ENCODE assay signal across 20 cellular contexts in the genomic region with DNA sequence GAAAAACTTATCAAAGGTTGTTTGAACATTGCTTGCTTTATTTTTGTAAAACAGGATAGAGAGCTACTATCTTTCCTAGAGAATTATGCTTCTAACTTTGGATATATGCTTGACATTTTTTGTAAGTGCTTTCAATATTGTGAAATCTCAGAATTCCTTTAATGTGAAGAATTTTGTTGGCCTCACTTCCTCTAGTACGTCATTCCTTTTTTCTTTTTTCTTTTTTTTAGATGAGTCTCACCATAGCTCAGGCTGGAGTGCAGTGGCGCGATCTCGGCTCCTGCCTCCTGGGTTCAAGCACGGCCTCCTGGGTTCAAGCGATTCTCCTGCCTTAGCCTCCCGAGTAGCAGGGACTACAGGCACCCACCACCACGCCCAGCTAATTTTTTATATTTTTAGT.
DNase-seq lines count a peak whose midpoint lies in the region; ATAC-seq, FAIRE-seq and TF ChIP-seq lines count a peak whose summit lies in the region.
"Had no signal": no experiment of that assay in that cellular context is flagged by ENCODE, and none has a peak within 500 bp of the region (broad histone marks: within the 10 kb centered on the region; RNA-seq: fewer than 3 reads in every experiment).

No MANE protein-coding gene starts in this region.

- peak overlapping the region; percentile 91 for H2BK5ac ChIP-seq in IMR-90 (ENCODE audit: low read depth, low read length, poor library complexity, severe bottlenecking)

- H3K9me3 ChIP-seq in IMR-90 (ENCODE audit: control insufficient read depth, insufficient read depth, low read length) = no peaks in the 10 kb centered on the region
- H3K9me3 ChIP-seq in kidney (ENCODE audit: control insufficient read depth in 1 of 2, low read length in 2 of 2) = no peaks in the 10 kb centered on the region
- H3K9me3 ChIP-seq: suprapubic skin had no signal

- no peak overlapping the region for H2BK20ac ChIP-seq in IMR-90 (ENCODE audit: low read depth, low read length)

- dilution Hi-C loops in IMR-90 (cut with HindIII; ENCODE audit: low sequenced_read_pairs, unreplicated experiment) = no loop called here

- H2BK15ac ChIP-seq in IMR-90 (ENCODE audit: low read depth, low read length) = no peak overlapping the region; the same call in 2 of the 3 replicates

- no peak overlapping the region for H4K91ac ChIP-seq in IMR-90 (ENCODE audit: insufficient read depth, low read depth, low read length)

- peak overlapping the region; percentile 14; the same call in 1 of the 2 replicates for H2BK120ac ChIP-seq in IMR-90 (ENCODE audit: low read depth, low read length)

- H3K27ac ChIP-seq in IMR-90 (ENCODE audit: insufficient read depth, low read length) (peak overlapping the region; percentile 22; the same call in 1 of the 2 replicates), kidney (ENCODE audit: low read depth in 2 of 2, low read length in 2 of 2) (no peak overlapping the region)
- H3K27ac ChIP-seq: HL-60, KMS-11, parathyroid adenoma, skin epidermis, suprapubic skin had no signal

- no peak overlapping the region for H3K23ac ChIP-seq in IMR-90 (ENCODE audit: low read depth, low read length)

- H3K4me3 ChIP-seq in AG10803 (ENCODE audit: low read length) (no peak overlapping the region), IMR-90 (ENCODE audit: insufficient read depth, low read depth, low read length) (no peak overlapping the region), cardiac fibroblast (replicated peaks in 1 of 2; ENCODE audit: low read depth in 2 of 2, low read length in 2 of 2) (no peak overlapping the region), kidney (ENCODE audit: low read length in 2 of 2) (no peak overlapping the region)
- H3K4me3 ChIP-seq: skin epidermis, suprapubic skin had no signal

- H4K5ac ChIP-seq in IMR-90 (ENCODE audit: low read depth, low read length) = no peak overlapping the region

- H3K4me2 ChIP-seq in IMR-90 (ENCODE audit: low read depth, low read length) = no peak overlapping the region
- H3K4me2 ChIP-seq: KMS-11 had no signal

- 0 out of 2 replicates have a peak, but pooled peaks cover 3% of the 10 kb centered on the region for H3K9me1 ChIP-seq in IMR-90 (ENCODE audit: insufficient read depth, low read length)

- H3K18ac ChIP-seq in IMR-90 (ENCODE audit: low read depth, low read length) = no peak overlapping the region

- intact Hi-C loops in IMR-90 (cut with micrococcal nuclease) (loop anchor here (10.0 kb wide), 1 partner anchor 100 kb away; no protein-coding TSS in a partner anchor), kidney (cut with DNase I) (no loop called here)

- 0 out of 2 replicates have a peak overlapping the region, but pooled peaks have one; percentile 33 for H2AK5ac ChIP-seq in IMR-90 (ENCODE audit: low read depth, low read length)

- ATAC-seq in IMR-90 (ENCODE audit: low read depth) = peak; percentile 59
- ATAC-seq in GM19455 (IDR thresholded peaks at IDR 0.05; ENCODE audit: unreplicated experiment) = no peak
- ATAC-seq: Panc1 had no signal

- POLR2A ChIA-PET in IMR-90 (lab: Charles Lee; ENCODE audit: unreplicated experiment) = no interaction called here

- peaks cover 10% of the 10 kb centered on the region for H3K4me1 ChIP-seq in IMR-90 (ENCODE audit: control insufficient read depth, insufficient read depth, low read length)
- H3K4me1 ChIP-seq in kidney (ENCODE audit: control insufficient read depth in 1 of 2, insufficient read depth in 1 of 2, low read depth in 1 of 2, low read length in 2 of 2) = no peaks in the 10 kb centered on the region
- H3K4me1 ChIP-seq: parathyroid adenoma had no signal

- no peak for TF ChIP-seq POLR2A in IMR-90 (IDR thresholded peaks at IDR 0.05; ENCODE audit: low read depth, low read length)

- H3K27me3 ChIP-seq in IMR-90 (ENCODE audit: control insufficient read depth, insufficient read depth, low read length) = no peaks in the 10 kb centered on the region
- H3K27me3 ChIP-seq: suprapubic skin had no signal

- in situ Hi-C loops in IMR-90 (cut with MboI; ENCODE audit: low sequenced_read_pairs) = no loop called here

- TF ChIP-seq CTCF in AG10803 (conservative IDR thresholded peaks at IDR 0.05; ENCODE audit: low read length) (no peak), IMR-90 (conservative IDR thresholded peaks at IDR 0.05; ENCODE audit: low read depth, low read length) (no peak), cardiac fibroblast (IDR thresholded peaks at IDR 0.05; ENCODE audit: low read depth, low read length) (no peak), kidney (IDR thresholded peaks at IDR 0.05; ENCODE audit: borderline replicate concordance, extremely low read depth, insufficient read depth) (no peak)

- no peak overlapping the region for H2AK9ac ChIP-seq in IMR-90 (replicated peaks; ENCODE audit: low read depth, low read length, poor library complexity)

- FAIRE-seq in kidney (lab: Jason Lieb, UNC) = peak; percentile 46
- FAIRE-seq: H54 had no signal

- no peak overlapping the region for H3K9ac ChIP-seq in IMR-90 (ENCODE audit: low read depth, low read length)
- H3K9ac ChIP-seq in kidney (ENCODE audit: low read length in 2 of 2) = no peak overlapping the region
- H3K9ac ChIP-seq: KMS-11, parathyroid adenoma had no signal

- H4K8ac ChIP-seq in IMR-90 (ENCODE audit: low read depth in 2 of 2, low read length in 2 of 2) = no peak overlapping the region

- DNase-seq in AG10803 (ENCODE audit: low read depth) (peak; percentile 78), IMR-90 (peak; percentile 83), cardiac fibroblast (ENCODE audit: low read depth in 2 of 2) (peak; percentile 87 to 88), kidney (no peak), HuH-7 (ENCODE audit: low spot score) (no peak), LoVo (ENCODE audit: low spot score) (no peak)
- no peak for DNase-seq in activated naive CD4-positive, alpha-beta T cell (lab: John Stamatoyannopoulos, UW)
- DNase-seq: activated CD4-positive, alpha-beta memory T cell treated with anti-CD3 and anti-CD28 coated beads for 36 hours; activated T-cell treated with anti-CD3 and anti-CD28 coated beads, Interleukin-2, amount 50 U/mL, for 24 hours; central memory CD4-positive, alpha-beta T cell; stimulated activated CD4-positive, alpha-beta T cell treated with anti-CD3 and anti-CD28 coated beads, Interleukin-4, amount 100 ng/mL, for 4 hours; stimulated activated CD8-positive, alpha-beta memory T cell treated with anti-CD3 and anti-CD28 coated beads, Interleukin-4, amount 100 ng/mL, for 48 hours had no signal

- H2AFZ ChIP-seq in IMR-90 (replicated peaks; ENCODE audit: low read length, poor library complexity) = no peak overlapping the region
- H2AFZ ChIP-seq: parathyroid adenoma had no signal

- no peak overlapping the region for H3K56ac ChIP-seq in IMR-90 (ENCODE audit: extremely low read depth, insufficient read depth, low read length)

- CTCF ChIA-PET in IMR-90 (lab: Yijun Ruan, JAX) = no interaction called here

- no peak for TF ChIP-seq RAD21 in IMR-90 (IDR thresholded peaks at IDR 0.05; ENCODE audit: low read length)

- H3K14ac ChIP-seq in IMR-90 (replicated peaks; ENCODE audit: low read depth, low read length) = no peak overlapping the region

- no peaks in the 10 kb centered on the region for H3K36me3 ChIP-seq in IMR-90 (ENCODE audit: control insufficient read depth, insufficient read depth, low read length)
- no peaks in the 10 kb centered on the region for H3K36me3 ChIP-seq in kidney (ENCODE audit: control insufficient read depth in 1 of 2, insufficient read depth in 2 of 2, low read length in 2 of 2)
- H3K36me3 ChIP-seq: suprapubic skin had no signal

- no CpG with 5 or more reads among the region's 8 CpGs for WGBS in IMR-90 (ENCODE audit: extremely low coverage in 2 of 2, insufficient read length in 1 of 2), 2 experiments

- no TSS peak for BruUV-seq in IMR-90 (replicated peaks; lab: Mats Ljungman, UMichigan)

- H3K79me1 ChIP-seq in IMR-90 (ENCODE audit: low read depth in 1 of 2, low read length in 2 of 2) = no peaks in the 10 kb centered on the region

- H3K4ac ChIP-seq in IMR-90 (ENCODE audit: low read depth, low read length) = no peak overlapping the region; the same call in 1 of the 2 replicates

- no peaks in the 10 kb centered on the region for H4K20me1 ChIP-seq in IMR-90 (ENCODE audit: insufficient read depth, low read length)

TF ChIP-seq in IMR-90, 13 proteins besides CTCF, POLR2A, EP300 and RAD21:
- TF ChIP-seq, protein P1, sequence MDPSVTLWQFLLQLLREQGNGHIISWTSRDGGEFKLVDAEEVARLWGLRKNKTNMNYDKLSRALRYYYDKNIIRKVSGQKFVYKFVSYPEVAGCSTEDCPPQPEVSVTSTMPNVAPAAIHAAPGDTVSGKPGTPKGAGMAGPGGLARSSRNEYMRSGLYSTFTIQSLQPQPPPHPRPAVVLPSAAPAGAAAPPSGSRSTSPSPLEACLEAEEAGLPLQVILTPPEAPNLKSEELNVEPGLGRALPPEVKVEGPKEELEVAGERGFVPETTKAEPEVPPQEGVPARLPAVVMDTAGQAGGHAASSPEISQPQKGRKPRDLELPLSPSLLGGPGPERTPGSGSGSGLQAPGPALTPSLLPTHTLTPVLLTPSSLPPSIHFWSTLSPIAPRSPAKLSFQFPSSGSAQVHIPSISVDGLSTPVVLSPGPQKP (IDR thresholded peaks at IDR 0.05; ENCODE audit: borderline replicate concordance, low read depth, low read length) = no peak
- TF ChIP-seq CEBPB (IDR thresholded peaks at IDR 0.05; ENCODE audit: low read depth, low read length) (peak; percentile 95), CHD1 (IDR thresholded peaks at IDR 0.05; ENCODE audit: low read depth, low read length) (no peak)
- TF ChIP-seq, protein P2, sequence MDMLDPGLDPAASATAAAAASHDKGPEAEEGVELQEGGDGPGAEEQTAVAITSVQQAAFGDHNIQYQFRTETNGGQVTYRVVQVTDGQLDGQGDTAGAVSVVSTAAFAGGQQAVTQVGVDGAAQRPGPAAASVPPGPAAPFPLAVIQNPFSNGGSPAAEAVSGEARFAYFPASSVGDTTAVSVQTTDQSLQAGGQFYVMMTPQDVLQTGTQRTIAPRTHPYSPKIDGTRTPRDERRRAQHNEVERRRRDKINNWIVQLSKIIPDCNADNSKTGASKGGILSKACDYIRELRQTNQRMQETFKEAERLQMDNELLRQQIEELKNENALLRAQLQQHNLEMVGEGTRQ (IDR thresholded peaks at IDR 0.05; ENCODE audit: low read depth, low read length) = no peak

Comparison
In these comparisons a context has a peak if more than half of its experiments do, and no peak if none do; other contexts are left out.
1. DNase-seq: peak in AG10803 (single experiment), IMR-90 (single experiment) and cardiac fibroblast (2 of 2); none in kidney (single experiment), activated naive CD4-positive, alpha-beta T cell (0 of 4), HuH-7 (single experiment) and LoVo (single experiment).